12 cellular contexts compared by ENCODE assay signal in the genomic region with DNA sequence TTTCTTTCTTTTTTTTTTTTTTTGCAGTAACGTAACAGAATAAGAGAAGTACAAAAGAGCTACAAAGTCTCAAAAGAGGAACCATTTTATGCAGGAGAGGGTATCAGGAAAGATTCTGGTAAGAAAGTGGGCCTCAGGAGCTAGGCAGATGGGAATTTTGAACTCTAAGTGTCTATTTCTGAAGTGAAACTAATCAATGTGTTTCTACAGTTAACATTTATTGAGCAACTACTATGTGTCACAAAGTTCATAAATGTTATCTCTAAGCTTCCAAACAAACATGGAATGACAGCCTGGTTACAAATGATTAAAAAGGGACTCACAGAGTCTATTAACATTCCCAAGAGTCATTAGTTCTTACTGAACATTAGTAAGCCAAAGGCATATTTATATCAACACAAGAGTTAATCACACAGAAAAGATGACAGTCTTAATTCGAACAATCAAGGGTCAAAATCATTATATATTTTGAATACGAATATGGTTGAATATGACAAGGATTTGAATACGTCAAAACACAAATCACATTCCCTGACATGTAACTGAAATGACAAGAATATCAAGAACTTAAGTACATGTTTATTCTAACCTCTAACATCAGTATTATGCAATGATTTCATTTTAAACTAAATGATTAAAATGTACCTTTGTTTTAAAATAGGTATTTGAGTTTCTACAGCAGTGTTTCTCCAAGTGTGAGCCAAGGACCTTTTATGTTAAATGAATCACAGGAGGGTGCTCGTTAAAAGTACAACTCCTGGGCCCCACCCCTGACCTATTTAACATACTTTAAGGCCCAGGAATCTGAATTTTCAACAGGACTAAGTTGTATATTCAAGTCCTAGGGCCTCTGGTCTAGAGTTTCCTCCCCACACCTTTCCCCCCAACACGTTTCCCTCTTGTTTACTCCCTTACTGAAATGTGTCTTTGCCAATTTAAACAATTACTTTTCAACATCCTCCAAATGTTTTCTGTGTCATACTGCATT.
DNase-seq lines count a peak whose midpoint lies in the region; ATAC-seq and TF ChIP-seq lines count a peak whose summit lies in the region.
"Had no signal": no experiment of that assay in that cellular context is flagged by ENCODE, and none has a peak within 500 bp of the region (broad histone marks: within the 10 kb centered on the region; RNA-seq: fewer than 3 reads in every experiment).

No MANE protein-coding gene starts in this region.

- WGBS in stomach, 5 donors = 54 to 69% (median 64%) methylated on average over 6 of the region's 6 CpGs
- 75 to 80% (median 78%) methylated on average over 6 of the region's 6 CpGs for WGBS in heart left ventricle, 4 donors

- H3K27ac Mint-ChIP-seq in activated T-cell treated with anti-CD3 and anti-CD28 coated beads, Interleukin-2, amount 50 U/mL, for 72 hours = peak overlapping the region; percentile 95
- H3K27ac Mint-ChIP-seq in WTC11 = no peak overlapping the region
- H3K27ac Mint-ChIP-seq: nephron progenitor cell had no signal

- H3K4me3 ChIP-seq in stomach (no peak overlapping the region), heart left ventricle (no peak overlapping the region), coronary artery (no peak overlapping the region)

- peak overlapping the region; percentile 8 for H3K27ac ChIP-seq in foreskin keratinocyte
- peak overlapping the region in 3 of 5 donors; percentile 16 to 59 (median 36) for H3K27ac ChIP-seq in stomach
- H3K27ac ChIP-seq in heart left ventricle = peak overlapping the region in 3 of 12 donors; percentile 52 to 69 (median 68)
- H3K27ac ChIP-seq in coronary artery = no peak overlapping the region

- H3K4me3 Mint-ChIP-seq in activated T-cell treated with anti-CD3 and anti-CD28 coated beads, Interleukin-2, amount 50 U/mL, for 72 hours = peak overlapping the region; percentile 69 to 89
- H3K4me3 Mint-ChIP-seq in WTC11 = no peak overlapping the region
- H3K4me3 Mint-ChIP-seq: nephron progenitor cell had no signal

- TF ChIP-seq POLR2A in stomach (IDR thresholded peaks at IDR 0.05) (no peak), heart left ventricle (IDR thresholded peaks at IDR 0.05) (no peak)

- peaks cover 74% of the 10 kb centered on the region for H3K4me1 Mint-ChIP-seq in activated T-cell treated with anti-CD3 and anti-CD28 coated beads, Interleukin-2, amount 50 U/mL, for 72 hours (ENCODE audit: low read depth)
- peaks cover 26% of the 10 kb centered on the region for H3K4me1 Mint-ChIP-seq in WTC11

- H3K36me3 ChIP-seq in stomach (no peaks in the 10 kb centered on the region), heart left ventricle (no peaks in the 10 kb centered on the region)

- POLR2A ChIA-PET in WTC11 (lab: Charles Lee) = interaction anchor here (0.6 kb wide), 1 partner anchor 1478 kb away, joined by 3 read pairs; no protein-coding TSS in a partner anchor

- no peaks in the 10 kb centered on the region for H3K27me3 Mint-ChIP-seq in activated T-cell treated with anti-CD3 and anti-CD28 coated beads, Interleukin-2, amount 50 U/mL, for 72 hours (ENCODE audit: low read depth)
- H3K27me3 Mint-ChIP-seq in WTC11 (ENCODE audit: low read depth) = no peaks in the 10 kb centered on the region

- H3K27me3 ChIP-seq in foreskin keratinocyte (no peaks in the 10 kb centered on the region), stomach (no peaks in the 10 kb centered on the region), heart left ventricle (no peaks in the 10 kb centered on the region)

- H3K9me3 ChIP-seq in stomach (no peaks in the 10 kb centered on the region), heart left ventricle (no peaks in the 10 kb centered on the region)

- TF ChIP-seq CTCF in WTC11 (IDR thresholded peaks at IDR 0.05) (no peak), foreskin keratinocyte (conservative IDR thresholded peaks at IDR 0.05) (no peak), stomach (IDR thresholded peaks at IDR 0.05) (no peak), heart left ventricle (IDR thresholded peaks at IDR 0.05) (no peak), coronary artery (IDR thresholded peaks at IDR 0.05) (no peak)

- intact Hi-C loops in stomach (cut with DNase I; ENCODE audit: low total_unique reads) = no loop called here
- intact Hi-C loops in heart left ventricle (cut with DNase I) = loop anchor here in 1 of 10 donors (5.0 kb wide), 1 partner anchor 91 kb away; a partner anchor contains a TSS

- H3K9me3 Mint-ChIP-seq in activated T-cell treated with anti-CD3 and anti-CD28 coated beads, Interleukin-2, amount 50 U/mL, for 72 hours = no peaks in the 10 kb centered on the region
- no peaks in the 10 kb centered on the region for H3K9me3 Mint-ChIP-seq in WTC11
- H3K9me3 Mint-ChIP-seq: nephron progenitor cell had no signal

- no peak for ATAC-seq in activated T-cell treated with anti-CD3 and anti-CD28 coated beads, Interleukin-2, amount 50 U/mL, for 72 hours (replicated peaks in 1 of 2)
- ATAC-seq in WTC11 (peak; percentile 36; the same call in 1 of the 2 replicates), foreskin keratinocyte (no peak), HG03108 (IDR thresholded peaks at IDR 0.05; ENCODE audit: unreplicated experiment) (no peak), heart left ventricle (no peak)

- CTCF ChIA-PET in WTC11 (lab: Charles Lee) = interaction anchor here (1.4 kb wide), 1 partner anchor 92 kb away, joined by 5 read pairs; no protein-coding TSS in a partner anchor

- DNase-seq in activated T-cell treated with anti-CD3 and anti-CD28 coated beads, Interleukin-2, amount 50 U/mL, for 72 hours = no peak
- no peak for DNase-seq in activated T-cell treated with anti-CD3 and anti-CD28 coated beads for 4 hours
- DNase-seq in WTC11 (ENCODE audit: low spot score) = no peak
- DNase-seq in foreskin keratinocyte = no peak
- DNase-seq in stomach = no peak
- DNase-seq in heart left ventricle = no peak
- no peak for DNase-seq in coronary artery (ENCODE audit: low spot score)
- DNase-seq: activated effector memory CD4-positive, alpha-beta T cell treated with Interleukin-2 at 50 U/mL for 16 hours; EL; nephron progenitor cell; RPMI8226 had no signal

- H3K4me1 ChIP-seq in foreskin keratinocyte (peaks cover 16% of the 10 kb centered on the region), stomach (peaks cover 21 to 89% (median 63%) of the 10 kb centered on the region in 4 donors), heart left ventricle (peaks cover 0 to 69% (median 43%) of the 10 kb centered on the region in 12 donors)

- no peak for TF ChIP-seq EP300 in stomach (IDR thresholded peaks at IDR 0.05)

- peaks cover 0 to 10% of the 10 kb centered on the region in 2 donors for H3K36me3 Mint-ChIP-seq in activated T-cell treated with anti-CD3 and anti-CD28 coated beads, Interleukin-2, amount 50 U/mL, for 72 hours (ENCODE audit: insufficient read depth in 2 of 2)
- H3K36me3 Mint-ChIP-seq in WTC11 = no peaks in the 10 kb centered on the region

TF ChIP-seq in WTC11, 78 proteins besides CTCF, POLR2A, EP300 and RAD21:
- 0 out of 2 replicates have a peak, but pooled peaks have one; percentile 28 for TF ChIP-seq GABPB1 (CRISPR knock-in tag; IDR thresholded peaks at IDR 0.05)
- no peak for TF ChIP-seq HMGA2 (CRISPR knock-in tag; IDR thresholded peaks at IDR 0.05)

Comparison
In these comparisons a context has a peak if more than half of its experiments do, and no peak if none do; other contexts are left out.
1. H3K27ac ChIP-seq: peak in foreskin keratinocyte (single experiment) and stomach (3 of 5); none in coronary artery (0 of 2).